ENCODE assay signal across 10 cellular contexts in genomic region chr14:103336191-103336590, GRCh38. TPM values are rescaled to one million over a fixed set of nuclear protein-coding genes. Genes with fewer than 3 reads are reported as not detected.
DNase-seq lines count a peak whose midpoint lies in the region; ATAC-seq and TF ChIP-seq lines count a peak whose summit lies in the region.
"Had no signal": no experiment of that assay in that cellular context is flagged by ENCODE, and none has a peak within 500 bp of the region (broad histone marks: within the 10 kb centered on the region; RNA-seq: fewer than 3 reads in every experiment).

No MANE protein-coding gene starts in this region.

- H3K27me3 ChIP-seq in spleen (replicated peaks in 1 of 7) = no peaks in the 10 kb centered on the region

- no peak for ATAC-seq in activated CD8-positive, alpha-beta T cell treated with anti-CD3 and anti-CD28 coated beads for 36 hours
- ATAC-seq in HG02610 (IDR thresholded peaks at IDR 0.05; ENCODE audit: unreplicated experiment) = no peak
- ATAC-seq: mucosa of descending colon had no signal

- H3K4me1 ChIP-seq in spleen = peaks cover 19 to 80% (median 59%) of the 10 kb centered on the region in 6 donors

- no peak for TF ChIP-seq POLR2A in spleen (IDR thresholded peaks at IDR 0.05)

- H3K27ac ChIP-seq in spleen = peak overlapping the region in 2 of 8 donors; percentile 9 to 98

- no peaks in the 10 kb centered on the region for H3K27me3 Mint-ChIP-seq in T-helper 1 cell treated with Interleukin-12 subunit alpha and Interleukin-12 subunit beta and Interleukin-4 antibody, amounts not matched to agents 30 μg/mL and 1 μg/mL, for 36 hours (ENCODE audit: low read depth)
- no peaks in the 10 kb centered on the region for H3K27me3 Mint-ChIP-seq in activated CD8-positive, alpha-beta T cell treated with anti-CD3 and anti-CD28 coated beads for 36 hours

- H3K27ac Mint-ChIP-seq in T-helper 1 cell treated with Interleukin-12 subunit alpha and Interleukin-12 subunit beta and Interleukin-4 antibody, amounts not matched to agents 30 μg/mL and 1 μg/mL, for 36 hours = no peak overlapping the region
- peak overlapping the region; percentile 88 for H3K27ac Mint-ChIP-seq in activated CD8-positive, alpha-beta T cell treated with anti-CD3 and anti-CD28 coated beads for 36 hours

- peaks cover 28% of the 10 kb centered on the region for H3K4me1 Mint-ChIP-seq in T-helper 1 cell treated with Interleukin-12 subunit alpha and Interleukin-12 subunit beta and Interleukin-4 antibody, amounts not matched to agents 30 μg/mL and 1 μg/mL, for 36 hours (ENCODE audit: low read depth)
- H3K4me1 Mint-ChIP-seq in activated CD8-positive, alpha-beta T cell treated with anti-CD3 and anti-CD28 coated beads for 36 hours (ENCODE audit: low read depth) = peaks cover 70% of the 10 kb centered on the region

- WGBS in spleen, 5 donors = 93 to 96% (median 95%) methylated on average over 14 of the region's 14 CpGs

- H3K36me3 Mint-ChIP-seq in T-helper 1 cell treated with Interleukin-12 subunit alpha and Interleukin-12 subunit beta and Interleukin-4 antibody, amounts not matched to agents 30 μg/mL and 1 μg/mL, for 36 hours (ENCODE audit: low read depth) = peaks cover 61% of the 10 kb centered on the region
- peaks cover 61% of the 10 kb centered on the region for H3K36me3 Mint-ChIP-seq in activated CD8-positive, alpha-beta T cell treated with anti-CD3 and anti-CD28 coated beads for 36 hours (ENCODE audit: low read depth)

- intact Hi-C loops in activated CD8-positive, alpha-beta T cell treated with anti-CD3 and anti-CD28 coated beads for 36 hours (cut with micrococcal nuclease) = loop anchor here (5.0 kb wide), 1 partner anchor 51 kb away; the partner anchor contains the start of gene MARK3
- intact Hi-C loops in spleen (cut with DNase I; ENCODE audit: low total_unique reads) = no loop called here

- POLR2A ChIA-PET in activated CD8-positive, alpha-beta T cell treated with anti-CD3 and anti-CD28 coated beads for 36 hours (lab: Charles Lee) = interaction anchor here (1.2 to 7.1 kb wide), 6 partner anchors 10 to 232 kb away, joined by 3 to 95 read pairs (median 4); partner anchors contain the start of gene MARK3

- H3K4me3 ChIP-seq in iPS-11a (ENCODE audit: low read depth, low read length) (peak overlapping the region; percentile 89), spleen (peak overlapping the region in 7 of 8 donors; percentile 75 to 96 (median 93))
- H3K4me3 ChIP-seq: mucosa of descending colon had no signal

- H3K9me3 Mint-ChIP-seq in T-helper 1 cell treated with Interleukin-12 subunit alpha and Interleukin-12 subunit beta and Interleukin-4 antibody, amounts not matched to agents 30 μg/mL and 1 μg/mL, for 36 hours = no peaks in the 10 kb centered on the region
- H3K9me3 Mint-ChIP-seq in activated CD8-positive, alpha-beta T cell treated with anti-CD3 and anti-CD28 coated beads for 36 hours = no peaks in the 10 kb centered on the region

- TF ChIP-seq CTCF in activated CD8-positive, alpha-beta T cell treated with anti-CD3 and anti-CD28 coated beads for 36 hours (IDR thresholded peaks at IDR 0.05) = no peak
- TF ChIP-seq CTCF in spleen (IDR thresholded peaks at IDR 0.05 in 8 of 11, conservative IDR thresholded peaks at IDR 0.05 in 3 of 11) = no peak

- H3K36me3 ChIP-seq in spleen = peaks cover 12 to 60% (median 58%) of the 10 kb centered on the region in 6 donors

- H3K9me3 ChIP-seq in spleen = no peaks in the 10 kb centered on the region
- H3K9me3 ChIP-seq: mucosa of descending colon had no signal

- CTCF ChIA-PET in activated CD8-positive, alpha-beta T cell treated with anti-CD3 and anti-CD28 coated beads for 36 hours (lab: Charles Lee) = interaction anchor here (12.5 kb wide), 1 partner anchor 56 kb away, joined by 94 read pairs; no protein-coding TSS in a partner anchor

- DNase-seq in T-helper 1 cell (no peak), spleen (no peak), DMS79 (lab: John Stamatoyannopoulos, UW) (no peak)
- no peak for DNase-seq in activated CD8-positive, alpha-beta T cell treated with anti-CD3 and anti-CD28 coated beads for 36 hours
- no peak for DNase-seq in stimulated activated CD4-positive, alpha-beta T cell treated with anti-CD3 and anti-CD28 coated beads, Interleukin-15, amount 100 ng/mL, for 24 hours
- DNase-seq: effector CD4-positive, alpha-beta T cell; mucosa of descending colon had no signal

- H3K4me3 Mint-ChIP-seq in T-helper 1 cell treated with Interleukin-12 subunit alpha and Interleukin-12 subunit beta and Interleukin-4 antibody, amounts not matched to agents 30 μg/mL and 1 μg/mL, for 36 hours = peak overlapping the region; percentile 90
- peak overlapping the region; percentile 87 for H3K4me3 Mint-ChIP-seq in activated CD8-positive, alpha-beta T cell treated with anti-CD3 and anti-CD28 coated beads for 36 hours

RNA-seq across cellular contexts. Expression of gene EIF5, which starts 2.2 kb away (rescaled TPM):
- total RNA-seq in activated CD8-positive, alpha-beta T cell treated with anti-CD3 and anti-CD28 coated beads for 36 hours = 100 to 1,000 TPM; 202 to 207 TPM
- 100 to 1,000 TPM; 173 to 261 (median 228) TPM for total RNA-seq in spleen
- polyA plus RNA-seq in spleen = 10 to 100 TPM; 31.9 to 60.0 (median 46.8) TPM

RNA-seq across cellular contexts. Expression of gene MARK3, which starts 49.0 kb away (rescaled TPM):
- 10 to 100 TPM; 68.4 to 69.2 TPM for total RNA-seq in activated CD8-positive, alpha-beta T cell treated with anti-CD3 and anti-CD28 coated beads for 36 hours
- total RNA-seq in spleen = 100 to 1,000 TPM in 6 of 7 donors, 10 to 100 TPM in 1; 89.3 to 144 (median 114) TPM
- polyA plus RNA-seq in spleen = 10 to 100 TPM; 40.4 to 98.7 (median 70.0) TPM
